Comparison of ENCODE assay signal across 5 cellular contexts in genomic region chr22:43634316-43634715, GRCh38.
"Had no signal": no experiment of that assay in that cellular context is flagged by ENCODE, and none has a peak within 500 bp of the region (broad histone marks: within the 10 kb centered on the region; RNA-seq: fewer than 3 reads in every experiment).

No MANE protein-coding gene starts in this region.

- DNase-seq: H9, HCEC 1CT, IMR-90 had no signal

- H3K4me3 ChIP-seq: GM23338, K562 had no signal

- H3K4me3 Mint-ChIP-seq: GM23338, H9 had no signal

- H3K4me1 Mint-ChIP-seq: GM23338, H9 had no signal

- ATAC-seq: GM23338, K562 had no signal

- H3K27ac Mint-ChIP-seq: GM23338, H9 had no signal
